8 cellular contexts compared by ENCODE assay signal in the genomic region with DNA sequence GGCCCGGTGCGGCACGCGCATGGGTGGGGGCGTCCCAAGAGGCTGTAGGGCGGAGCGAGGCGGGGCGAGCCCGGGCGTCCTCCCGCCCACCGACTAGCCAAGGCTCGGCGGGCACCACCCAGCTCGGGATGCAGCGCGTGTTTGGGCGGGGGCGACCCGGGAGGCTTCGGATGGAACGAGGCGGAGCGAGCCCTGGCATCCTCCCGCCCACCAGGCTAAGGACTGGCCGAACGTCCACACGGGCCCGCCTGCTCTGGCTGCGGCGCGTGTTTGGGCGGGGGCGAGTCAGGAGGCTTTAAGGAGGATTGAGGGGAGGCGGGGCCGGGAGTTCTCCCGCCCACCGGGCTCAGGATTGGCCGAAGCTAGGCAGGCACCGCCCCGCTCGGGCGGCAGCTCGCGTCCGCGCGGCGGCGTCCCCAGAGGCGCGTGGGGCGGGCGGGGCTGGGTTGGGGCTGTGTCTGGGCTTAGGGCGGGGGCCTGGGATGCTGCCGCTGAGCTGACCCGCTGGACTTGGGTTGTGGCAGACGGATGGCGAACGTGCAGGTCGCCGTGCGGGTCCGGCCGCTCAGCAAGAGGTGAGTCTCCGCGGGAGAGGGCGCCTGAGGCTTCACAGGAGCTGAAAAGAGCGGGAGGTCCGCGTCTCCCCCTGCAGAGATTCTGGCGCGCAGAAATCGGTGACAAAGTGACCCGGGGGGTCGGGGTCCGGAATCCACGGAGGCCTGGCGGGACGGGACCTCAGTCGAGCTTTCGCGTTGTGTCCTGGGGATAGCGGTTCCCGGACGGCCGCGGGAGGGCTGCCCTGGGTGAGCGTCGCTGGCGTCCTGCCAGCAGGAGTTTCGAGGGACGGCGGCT. TPM values are rescaled to one million over a fixed set of nuclear protein-coding genes. Genes with fewer than 3 reads are reported as not detected.
DNase-seq lines count a peak whose midpoint lies in the region; ATAC-seq and TF ChIP-seq lines count a peak whose summit lies in the region.

A gene (plus strand): TSS at position 419 of the 852 bp plus-strand sequence. CDS start 110 bp downstream, at position 529.

- no peaks in the 10 kb centered on the region for H3K27me3 ChIP-seq in CD4-positive, alpha-beta T cell (ENCODE audit: control insufficient read depth, insufficient read depth, low read length)
- H3K27me3 ChIP-seq in right lobe of liver = no peaks in the 10 kb centered on the region

- CTCF ChIA-PET in CD4-positive, alpha-beta T cell (lab: Charles Lee) = interaction anchor here (0.8 to 1.6 kb wide), 3 partner anchors 16 to 104 kb away, joined by 3 to 5 read pairs (median 3); no protein-coding TSS in a partner anchor

- H3K4me1 Mint-ChIP-seq in CD4-positive, alpha-beta T cell (ENCODE audit: low read depth) = peaks cover 28% of the 10 kb centered on the region

- POLR2A ChIA-PET in CD4-positive, alpha-beta T cell (lab: Charles Lee) = interaction anchor here (0.6 to 2.1 kb wide), 14 partner anchors 10 to 1881 kb away, joined by 3 to 29 read pairs (median 4); a partner anchor contains a TSS

- H3K4me3 ChIP-seq in right lobe of liver = peak within 1 kb of the TSS; percentile 60 to 84 (median 66)

- no peak for TF ChIP-seq CTCF in CD4-positive, alpha-beta T cell (IDR thresholded peaks at IDR 0.05)
- TF ChIP-seq CTCF in right lobe of liver (IDR thresholded peaks at IDR 0.05) = no peak

- intact Hi-C loops in CD4-positive, alpha-beta T cell (cut with DNase I, micrococcal nuclease) = loop anchor here (1.0 to 5.0 kb wide), 4 partner anchors 27 to 532 kb away; a partner anchor contains a TSS
- intact Hi-C loops in right lobe of liver (cut with DNase I) = no loop called here

- H3K9me3 ChIP-seq in CD4-positive, alpha-beta T cell (ENCODE audit: control insufficient read depth, low read length) = no peaks in the 10 kb centered on the region
- no peaks in the 10 kb centered on the region for H3K9me3 ChIP-seq in right lobe of liver

- WGBS in right lobe of liver (ENCODE audit: insufficient coverage, low coverage, low lambda C conversion rate, missing lambda C conversion rate) = 0% methylated on average over 12 of the region's 95 CpGs

- peak; percentile 39 for TF ChIP-seq POLR2A in right lobe of liver (IDR thresholded peaks at IDR 0.05)

- peak within 1 kb of the TSS; percentile 94 for H3K4me3 Mint-ChIP-seq in CD4-positive, alpha-beta T cell

- peak within 1 kb of the TSS; percentile 76 for H3K27ac Mint-ChIP-seq in CD4-positive, alpha-beta T cell

- peaks cover 16% of the 10 kb centered on the region for H3K27me3 Mint-ChIP-seq in CD4-positive, alpha-beta T cell

- no peaks in the 10 kb centered on the region for H3K36me3 Mint-ChIP-seq in CD4-positive, alpha-beta T cell (ENCODE audit: low read depth)

- H3K36me3 ChIP-seq in right lobe of liver = no peaks in the 10 kb centered on the region

- peak; percentile 84 to 93 (median 90) for DNase-seq in CD4-positive, alpha-beta T cell
- DNase-seq in NCI-H82 (lab: John Stamatoyannopoulos, UW) (peak; percentile 100), dermis microvascular lymphatic vessel endothelial cell (ENCODE audit: low read depth in 2 of 2) (peak; percentile 91 to 98), right lobe of liver (peak; percentile 98 to 99 (median 99))
- DNase-seq in activated CD4-positive, alpha-beta T cell treated with anti-CD3 and anti-CD28 coated beads, Interleukin-2, amount 50 U/mL, for 4 hours = peak; percentile 92
- peak; percentile 94 for DNase-seq in stimulated activated CD4-positive, alpha-beta T cell treated with anti-CD3 and anti-CD28 coated beads, Interleukin-4, amount 100 ng/mL, for 24 hours

- H3K9me3 Mint-ChIP-seq in CD4-positive, alpha-beta T cell = no peaks in the 10 kb centered on the region

- ATAC-seq in CD4-positive, alpha-beta T cell (ENCODE audit: poor library complexity) = peak; percentile 94
- ATAC-seq in GM19452 (IDR thresholded peaks at IDR 0.05; ENCODE audit: unreplicated experiment) = peak; percentile 93
- ATAC-seq in HG03575 (IDR thresholded peaks at IDR 0.05; ENCODE audit: extremely low read depth, insufficient number of reproducible peaks, low FRiP score, unreplicated experiment) = peak; percentile 72
- peak; percentile 96 to 98 (median 98) for ATAC-seq in right lobe of liver

- no peaks in the 10 kb centered on the region for H3K4me1 ChIP-seq in right lobe of liver

- peak within 1 kb of the TSS; percentile 46 for H3K27ac ChIP-seq in CD4-positive, alpha-beta T cell (ENCODE audit: low read depth, low read length)
- H3K27ac ChIP-seq in right lobe of liver = peak within 1 kb of the TSS; percentile 44 to 66 (median 54)

RNA-seq across cellular contexts. Expression of the gene that starts here (rescaled TPM):
- 1 to 10 TPM; 2.8 to 4.6 TPM for total RNA-seq in CD4-positive, alpha-beta T cell
- total RNA-seq in dermis microvascular lymphatic vessel endothelial cell = 4.0 and 8.0 TPM in 2 replicates
- total RNA-seq in right lobe of liver = 1 to 10 TPM in 5 of 6 experiments, under 1 TPM in 1; 0.70 to 3.1 (median 1.5) TPM

Comparison
In these comparisons a context has a peak if more than half of its experiments do, and no peak if none do; other contexts are left out.
1. Peak in every context shown above with its lines: DNase-seq, ATAC-seq, H3K4me3 ChIP-seq and H3K27ac ChIP-seq.
2. intact Hi-C loops: an anchor here in CD4-positive, alpha-beta T cell (1.0 to 5.0 kb wide); none called in right lobe of liver.